ENCODE assay signal across 16 cellular contexts in the genomic region with DNA sequence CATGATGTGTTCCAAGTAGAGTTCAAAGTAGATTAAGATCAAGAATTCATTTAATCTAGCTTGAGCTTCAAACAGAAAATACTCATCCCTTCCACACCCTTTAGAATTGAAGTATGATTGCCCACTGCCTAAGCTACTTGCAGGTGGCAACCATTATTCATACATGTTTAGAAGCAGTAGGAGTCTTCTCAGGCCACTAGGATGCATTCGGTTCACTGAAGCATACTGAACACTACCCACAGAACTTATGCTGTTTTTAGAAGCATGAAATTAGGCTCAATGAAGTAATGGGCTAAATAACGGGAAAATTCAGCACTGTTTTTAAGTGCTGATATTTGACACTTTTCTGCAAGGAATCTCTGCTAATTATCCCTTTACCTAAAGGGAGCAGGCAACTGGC.
DNase-seq lines count a peak whose midpoint lies in the region; ATAC-seq and TF ChIP-seq lines count a peak whose summit lies in the region.
"Had no signal": no experiment of that assay in that cellular context is flagged by ENCODE, and none has a peak within 500 bp of the region (broad histone marks: within the 10 kb centered on the region; RNA-seq: fewer than 3 reads in every experiment).

No MANE protein-coding gene starts in this region.

- DNase-seq in mesothelial cell of epicardium (ENCODE audit: low spot score in 2 of 2, unreplicated experiment in 2 of 2) (no peak), vagina (ENCODE audit: extremely low spot score in 2 of 2) (no peak), Peyer's patch (no peak), sciatic nerve (ENCODE audit: low spot score) (no peak)
- no peak for DNase-seq in stimulated activated naive CD4-positive, alpha-beta T cell treated with Interleukin-2 at 50 U/mL for 16 hours (lab: John Stamatoyannopoulos, UW)
- DNase-seq: activated naive CD4-positive, alpha-beta T cell treated with anti-CD3 and anti-CD28 coated beads, Interleukin-2, amount 10 ng/mL, durations not matched to agents 7 days and 5 days; CD8-positive, alpha-beta memory T cell; IMR-90; naive thymus-derived CD4-positive, alpha-beta T cell; NCI-H1436 treated with DMSO at 0.1 percent for 48 hours; NCI-H82; SIG-M5 had no signal

- H3K27me3 ChIP-seq in vagina, result no peaks in the 10 kb centered on the region
- H3K27me3 ChIP-seq in Peyer's patch, result no peaks in the 10 kb centered on the region
- H3K27me3 ChIP-seq: gastroesophageal sphincter had no signal

- H3K9me3 ChIP-seq in vagina, result no peaks in the 10 kb centered on the region
- no peaks in the 10 kb centered on the region for H3K9me3 ChIP-seq in Peyer's patch
- H3K9me3 ChIP-seq: gastroesophageal sphincter had no signal

- no peaks in the 10 kb centered on the region for H3K27me3 Mint-ChIP-seq in mesothelial cell of epicardium (ENCODE audit: low read depth)
- H3K27me3 Mint-ChIP-seq: activated naive CD4-positive, alpha-beta T cell treated with anti-CD3 and anti-CD28 coated beads, Interleukin-2, amount 10 ng/mL, durations not matched to agents 7 days and 5 days had no signal

- H3K4me3 Mint-ChIP-seq in mesothelial cell of epicardium, result no peak overlapping the region
- H3K4me3 Mint-ChIP-seq: activated naive CD4-positive, alpha-beta T cell treated with anti-CD3 and anti-CD28 coated beads, Interleukin-2, amount 10 ng/mL, durations not matched to agents 7 days and 5 days; CD8-positive, alpha-beta memory T cell; naive thymus-derived CD4-positive, alpha-beta T cell had no signal

- peaks cover 26% of the 10 kb centered on the region for H3K4me1 Mint-ChIP-seq in mesothelial cell of epicardium
- H3K4me1 Mint-ChIP-seq: activated naive CD4-positive, alpha-beta T cell treated with anti-CD3 and anti-CD28 coated beads, Interleukin-2, amount 10 ng/mL, durations not matched to agents 7 days and 5 days; CD8-positive, alpha-beta memory T cell; naive thymus-derived CD4-positive, alpha-beta T cell had no signal

- H3K36me3 ChIP-seq in vagina (no peaks in the 10 kb centered on the region), Peyer's patch (no peaks in the 10 kb centered on the region)
- H3K36me3 ChIP-seq: gastroesophageal sphincter had no signal

- no peaks in the 10 kb centered on the region for H3K4me1 ChIP-seq in vagina
- H3K4me1 ChIP-seq in Peyer's patch, result no peaks in the 10 kb centered on the region

- TF ChIP-seq CTCF in mesothelial cell of epicardium (IDR thresholded peaks at IDR 0.05; ENCODE audit: unreplicated experiment) (no peak), vagina (IDR thresholded peaks at IDR 0.05) (no peak), Peyer's patch (IDR thresholded peaks at IDR 0.05) (no peak)

- H3K27ac ChIP-seq in vagina (no peak overlapping the region), Peyer's patch (no peak overlapping the region)
- H3K27ac ChIP-seq: gastroesophageal sphincter had no signal

- peak; percentile 94 for ATAC-seq in GM18511 (IDR thresholded peaks at IDR 0.05; ENCODE audit: unreplicated experiment)
- ATAC-seq in GM21619 (IDR thresholded peaks at IDR 0.05; ENCODE audit: unreplicated experiment), result peak; percentile 69
- peak; percentile 70 for ATAC-seq in HG03108 (IDR thresholded peaks at IDR 0.05; ENCODE audit: unreplicated experiment)
- no peak for ATAC-seq in sciatic nerve
- ATAC-seq: gastroesophageal sphincter; naive thymus-derived CD4-positive, alpha-beta T cell had no signal

- no peak overlapping the region for H3K4me3 ChIP-seq in vagina
- no peak overlapping the region for H3K4me3 ChIP-seq in Peyer's patch
- H3K4me3 ChIP-seq: gastroesophageal sphincter had no signal

- TF ChIP-seq POLR2A in vagina (IDR thresholded peaks at IDR 0.05) (no peak), Peyer's patch (IDR thresholded peaks at IDR 0.05) (no peak)

- intact Hi-C loops in vagina (cut with DNase I) (no loop called here), sciatic nerve (cut with DNase I) (no loop called here)

- peaks cover 22% of the 10 kb centered on the region for H3K9me3 Mint-ChIP-seq in mesothelial cell of epicardium

- H3K27ac Mint-ChIP-seq in mesothelial cell of epicardium, result peak overlapping the region; percentile 32
- H3K27ac Mint-ChIP-seq: activated naive CD4-positive, alpha-beta T cell treated with anti-CD3 and anti-CD28 coated beads, Interleukin-2, amount 10 ng/mL, durations not matched to agents 7 days and 5 days; CD8-positive, alpha-beta memory T cell; naive thymus-derived CD4-positive, alpha-beta T cell had no signal

- H3K36me3 Mint-ChIP-seq in mesothelial cell of epicardium, result peaks cover 15% of the 10 kb centered on the region
- H3K36me3 Mint-ChIP-seq: activated naive CD4-positive, alpha-beta T cell treated with anti-CD3 and anti-CD28 coated beads, Interleukin-2, amount 10 ng/mL, durations not matched to agents 7 days and 5 days; CD8-positive, alpha-beta memory T cell had no signal
